ENCODE assay signal across 10 cellular contexts in the genomic region with DNA sequence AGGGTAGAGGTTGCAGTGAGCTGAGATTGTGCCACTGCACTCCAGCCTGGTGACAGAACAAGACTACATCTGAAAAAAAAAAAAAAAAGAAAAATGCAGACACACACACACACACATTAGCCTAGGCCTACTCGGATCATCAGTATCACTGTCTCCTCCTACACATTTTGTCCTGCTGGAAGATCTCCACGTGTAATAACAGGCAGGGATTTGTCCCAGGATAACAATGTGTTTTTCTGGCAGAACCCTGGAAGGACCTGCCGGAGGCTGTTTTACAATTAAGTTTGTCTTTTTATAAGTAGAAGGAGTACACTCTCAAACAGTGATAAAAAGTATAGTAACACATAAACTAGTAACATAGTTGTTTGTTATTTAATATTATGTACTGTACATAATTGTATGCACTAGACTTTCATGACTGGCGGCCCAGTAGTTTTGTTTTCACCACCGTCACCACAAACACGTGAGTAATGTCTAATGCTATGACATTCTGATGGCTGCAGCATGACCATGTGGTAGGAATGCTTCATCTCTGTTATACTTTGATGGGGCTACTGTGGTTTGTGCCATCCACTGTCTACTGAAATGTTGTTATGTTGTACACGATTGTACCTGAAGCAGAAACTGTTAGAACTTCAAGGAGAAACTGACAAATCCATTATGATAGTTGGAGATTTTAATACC.
A peak's percentile ranks its signal among the peaks of the same experiment; 100 is the strongest.
DNase-seq lines count a peak whose midpoint lies in the region; TF ChIP-seq lines count a peak whose summit lies in the region.
"Had no signal": no experiment of that assay in that cellular context is flagged by ENCODE, and none has a peak within 500 bp of the region (broad histone marks: within the 10 kb centered on the region; RNA-seq: fewer than 3 reads in every experiment).

No MANE protein-coding gene starts in this region.

- H3K27ac ChIP-seq in MM.1S (ENCODE audit: low read length) (peak overlapping the region; percentile 54; the same call in 1 of the 2 replicates), trophoblast cell (ENCODE audit: low read depth, low read length) (no peak overlapping the region)
- H3K27ac ChIP-seq: SJSA1, spleen had no signal

- H3K4me3 ChIP-seq in MM.1S (ENCODE audit: low read length), result no peak overlapping the region
- no peak overlapping the region for H3K4me3 ChIP-seq in choroid plexus epithelial cell (ENCODE audit: low read depth, low read length)
- H3K4me3 ChIP-seq in trophoblast cell (ENCODE audit: low read depth, low read length), result no peak overlapping the region
- H3K4me3 ChIP-seq: SJSA1, spleen had no signal

- no peak overlapping the region for H2BK5ac ChIP-seq in trophoblast cell (ENCODE audit: low read depth, low read length, poor library complexity)

- H3K4me2 ChIP-seq in MM.1S (ENCODE audit: low read depth, low read length) (peak overlapping the region; percentile 27; the same call in 1 of the 2 replicates), trophoblast cell (ENCODE audit: low read length) (no peak overlapping the region)

- H2BK12ac ChIP-seq in trophoblast cell (ENCODE audit: low read length), result no peak overlapping the region

- no peak overlapping the region for H3K14ac ChIP-seq in trophoblast cell (ENCODE audit: low read length)

- H3K79me2 ChIP-seq in MM.1S (ENCODE audit: low read length) (no peaks in the 10 kb centered on the region), trophoblast cell (ENCODE audit: control insufficient read depth, insufficient read depth, low read length, poor library complexity) (no peaks in the 10 kb centered on the region)

- H4K8ac ChIP-seq in trophoblast cell (ENCODE audit: low read depth, low read length), result no peak overlapping the region

- DNase-seq in EH (ENCODE audit: low read depth) (peak; percentile 81), MM.1S (peak; percentile 80), choroid plexus epithelial cell (ENCODE audit: low read depth) (peak; percentile 40), trophoblast cell (peak; percentile 31 to 64), middle frontal gyrus (ENCODE audit: extremely low spot score, low spot score) (no peak), NCI-H2107 treated with DMSO at 0.1 percent for 48 hours (lab: John Stamatoyannopoulos, UW; ENCODE audit: unreplicated experiment) (no peak), SIG-M5 (lab: John Stamatoyannopoulos, UW) (no peak)
- DNase-seq: MV-4-11, spleen had no signal

- H3K4me1 ChIP-seq in MM.1S (ENCODE audit: low read length), result peaks cover 21% of the 10 kb centered on the region
- H3K4me1 ChIP-seq in trophoblast cell (ENCODE audit: control insufficient read depth in 1 of 2, insufficient read depth in 2 of 2, low read length in 2 of 2), result no peaks in the 10 kb centered on the region
- H3K4me1 ChIP-seq: spleen had no signal

- H4K12ac ChIP-seq in trophoblast cell (ENCODE audit: low read depth, low read length), result no peak overlapping the region

- H2AK5ac ChIP-seq in trophoblast cell (ENCODE audit: low read length), result no peak overlapping the region

- no CpG with 5 or more reads among the region's 7 CpGs for WGBS in trophoblast cell (ENCODE audit: extremely low coverage, insufficient coverage, insufficient read length)

- H4K20me1 ChIP-seq in MM.1S (ENCODE audit: insufficient read depth, low read length), result no peaks in the 10 kb centered on the region

- H3K9ac ChIP-seq in MM.1S (ENCODE audit: low read length) (no peak overlapping the region), trophoblast cell (ENCODE audit: low read length) (no peak overlapping the region)

- no peaks in the 10 kb centered on the region for H3K9me2 ChIP-seq in MM.1S (replicated peaks; ENCODE audit: insufficient read depth, low read length)

- H2AFZ ChIP-seq in MM.1S (ENCODE audit: low read length), result no peak overlapping the region
- no peak overlapping the region for H2AFZ ChIP-seq in trophoblast cell (ENCODE audit: insufficient read depth, low read length, poor library complexity)

- H3K36me3 ChIP-seq in MM.1S (replicated peaks; ENCODE audit: insufficient read depth, low read length) (no peaks in the 10 kb centered on the region), trophoblast cell (ENCODE audit: control insufficient read depth in 1 of 2, insufficient read depth in 2 of 2, low read length in 2 of 2) (no peaks in the 10 kb centered on the region)
- H3K36me3 ChIP-seq: SJSA1 had no signal

- no peak overlapping the region for H3K23ac ChIP-seq in trophoblast cell (ENCODE audit: low read length)

- H3F3A ChIP-seq in MM.1S (ENCODE audit: insufficient read depth, low read length), result no peaks in the 10 kb centered on the region; the same call in 1 of the 2 replicates

- TF ChIP-seq CTCF in MM.1S (IDR thresholded peaks at IDR 0.05; ENCODE audit: low read length) (peak; percentile 33), choroid plexus epithelial cell (conservative IDR thresholded peaks at IDR 0.05; ENCODE audit: low read depth, low read length) (peak; percentile 20)

- no peak overlapping the region for H3K18ac ChIP-seq in trophoblast cell (ENCODE audit: low read length)

- no peaks in the 10 kb centered on the region for H3K9me3 ChIP-seq in MM.1S (replicated peaks; ENCODE audit: insufficient read depth, low read length)
- H3K9me3 ChIP-seq in trophoblast cell (ENCODE audit: insufficient read depth, low read depth, low read length), result peaks cover 2% of the 10 kb centered on the region
- H3K9me3 ChIP-seq: SJSA1, spleen had no signal

- H3K27me3 ChIP-seq in MM.1S (replicated peaks; ENCODE audit: insufficient read depth, low read length) (no peaks in the 10 kb centered on the region), trophoblast cell (ENCODE audit: insufficient read depth, low read length) (no peaks in the 10 kb centered on the region)
- H3K27me3 ChIP-seq: SJSA1, spleen had no signal

- no peak overlapping the region for H3K4ac ChIP-seq in trophoblast cell (ENCODE audit: low read depth, low read length)

- H2BK120ac ChIP-seq in trophoblast cell (ENCODE audit: insufficient read depth, low read length, poor library complexity), result no peak overlapping the region

- no peak overlapping the region for H4K91ac ChIP-seq in trophoblast cell (ENCODE audit: low read depth, low read length)

- no peaks in the 10 kb centered on the region for H3K79me1 ChIP-seq in trophoblast cell (ENCODE audit: low read length)

Comparison
In these comparisons a context has a peak if more than half of its experiments do, and no peak if none do; other contexts are left out.
1. DNase-seq: peak in EH (single experiment), MM.1S (single experiment), choroid plexus epithelial cell (single experiment) and trophoblast cell (2 of 2); none in middle frontal gyrus (single experiment), NCI-H2107 treated with DMSO at 0.1 percent for 48 hours (single experiment) and SIG-M5 (single experiment).